Comparison of ENCODE assay signal across 1 cellular context in genomic region chr1:69086148-69086547, GRCh38.
A peak's percentile ranks its signal among the peaks of the same experiment; 100 is the strongest.
TF ChIP-seq lines count a peak whose summit lies in the region.

No MANE protein-coding gene starts in this region.

TF ChIP-seq in SK-N-SH, 30 proteins besides CTCF, POLR2A, EP300 and RAD21 (continued from another document):
- TF ChIP-seq REST (IDR thresholded peaks at IDR 0.05; ENCODE audit: low read depth, low read length) (no peak), MEF2A (IDR thresholded peaks at IDR 0.05; ENCODE audit: borderline replicate concordance, low read depth) (no peak), ZBTB33 (IDR thresholded peaks at IDR 0.05; ENCODE audit: borderline replicate concordance, low read depth) (no peak), NRF1 (IDR thresholded peaks at IDR 0.05; ENCODE audit: low read depth, low read length) (no peak), TAF1 (IDR thresholded peaks at IDR 0.05; ENCODE audit: borderline replicate concordance, low read depth, low read length) (no peak), JUND (IDR thresholded peaks at IDR 0.05) (no peak), FOXM1 (IDR thresholded peaks at IDR 0.05; ENCODE audit: low read depth) (no peak), TEAD4 (IDR thresholded peaks at IDR 0.05; ENCODE audit: borderline replicate concordance, insufficient read depth) (no peak), TCF12 (IDR thresholded peaks at IDR 0.05) (no peak), USF2 (IDR thresholded peaks at IDR 0.05; ENCODE audit: borderline replicate concordance, low read depth, low read length) (no peak), MXI1 (IDR thresholded peaks at IDR 0.05; ENCODE audit: low read depth, low read length) (peak; percentile 41; the same call in 1 of the 2 replicates)
